1 cellular context compared by ENCODE assay signal in genomic region chr19:42075616-42076374, GRCh38.
A peak's percentile ranks its signal among the peaks of the same experiment; 100 is the strongest.
TF ChIP-seq lines count a peak whose summit lies in the region.

ZNF574 (plus strand) TSS chr19:42076166; CDS start chr19:42078607, 2,441 bp downstream.

TF ChIP-seq in K562, 482 proteins besides CTCF, POLR2A, EP300 and RAD21 (continued from another document and continues in another):
- TF ChIP-seq CHAMP1 (IDR thresholded peaks at IDR 0.05) (no peak), ZNF639 (CRISPR knock-in tag; conservative IDR thresholded peaks at IDR 0.05 in 1 of 2, IDR thresholded peaks at IDR 0.05 in 1 of 2) (peak in 1 of 2 experiments; percentile 28; a peak in 1 of 4 replicates), RBM17 (IDR thresholded peaks at IDR 0.05; ENCODE audit: borderline replicate concordance, low read depth, low read length) (no peak), POLR2G (IDR thresholded peaks at IDR 0.05; ENCODE audit: low read depth, low read length) (peak; percentile 97), ZNF146 (CRISPR knock-in tag; IDR thresholded peaks at IDR 0.05; ENCODE audit: unreplicated experiment) (no peak), KHSRP (IDR thresholded peaks at IDR 0.05) (no peak), ADNP (tag; IDR thresholded peaks at IDR 0.05) (no peak), SIRT6 (IDR thresholded peaks at IDR 0.05; ENCODE audit: low read depth, low read length) (no peak), CREB1 (IDR thresholded peaks at IDR 0.05) (peak; percentile 74), CREB1 (CRISPR knock-in tag; IDR thresholded peaks at IDR 0.05) (peak; percentile 75), RBM34 (IDR thresholded peaks at IDR 0.05; ENCODE audit: borderline replicate concordance, insufficient read depth, low read length) (no peak), ZNF165 (CRISPR knock-in tag; IDR thresholded peaks at IDR 0.05; ENCODE audit: borderline replicate concordance) (no peak), SETDB1 (IDR thresholded peaks at IDR 0.05; ENCODE audit: low read length) (no peak), ZZZ3 (IDR thresholded peaks at IDR 0.05) (no peak), RNF2 (IDR thresholded peaks at IDR 0.05) (no peak), IRF1 (CRISPR knock-in tag; IDR thresholded peaks at IDR 0.05; ENCODE audit: borderline replicate concordance) (no peak), NR4A1 (CRISPR knock-in tag; IDR thresholded peaks at IDR 0.05) (0 out of 2 replicates have a peak, but pooled peaks have one; percentile 63), NR4A1 (tag; IDR thresholded peaks at IDR 0.05) (no peak), ZBTB11 (CRISPR knock-in tag; IDR thresholded peaks at IDR 0.05) (no peak), CUX1 (CRISPR knock-in tag; IDR thresholded peaks at IDR 0.05) (no peak), ZNF583 (CRISPR knock-in tag; IDR thresholded peaks at IDR 0.05) (no peak), EGR1 (conservative IDR thresholded peaks at IDR 0.05) (peak; percentile 55), TEAD2 (tag; IDR thresholded peaks at IDR 0.05) (no peak), ZNF263 (CRISPR knock-in tag; IDR thresholded peaks at IDR 0.05; ENCODE audit: borderline replicate concordance) (peak; percentile 51; the same call in 1 of the 2 replicates), MED1 (CRISPR knock-in tag; IDR thresholded peaks at IDR 0.05; ENCODE audit: borderline replicate concordance) (no peak), STAT6 (CRISPR knock-in tag; IDR thresholded peaks at IDR 0.05) (no peak), STAT5B (CRISPR knock-in tag; IDR thresholded peaks at IDR 0.05) (no peak), CBX2 (IDR thresholded peaks at IDR 0.05; ENCODE audit: insufficient read depth, low read length, poor library complexity, severe bottlenecking) (no peak), HES1 (IDR thresholded peaks at IDR 0.05; ENCODE audit: low read depth) (no peak), DACH1 (IDR thresholded peaks at IDR 0.05; ENCODE audit: partially characterized antibody) (no peak), ZNF668 (CRISPR knock-in tag; IDR thresholded peaks at IDR 0.05) (no peak), RB1 (IDR thresholded peaks at IDR 0.05; ENCODE audit: low read depth) (peak; percentile 86), HMGN3 (IDR thresholded peaks at IDR 0.05; ENCODE audit: borderline replicate concordance, extremely low read depth, insufficient read length, low read depth, low read length) (peak; percentile 33), TCF7L2 (IDR thresholded peaks at IDR 0.05; ENCODE audit: low read depth, low read length) (no peak), ZNF518B (CRISPR knock-in tag; IDR thresholded peaks at IDR 0.05) (no peak), HNRNPLL (IDR thresholded peaks at IDR 0.05; ENCODE audit: low read depth, low read length, poor library complexity, severe bottlenecking) (peak; percentile 86), ARHGAP35 (IDR thresholded peaks at IDR 0.05; ENCODE audit: partially characterized antibody) (no peak)
